In genomic region chr16:12573730-12574383, GRCh38 we compare ENCODE assay signal across 9 cellular contexts.
DNase-seq lines count a peak whose midpoint lies in the region; ATAC-seq and TF ChIP-seq lines count a peak whose summit lies in the region.
"Had no signal": no experiment of that assay in that cellular context is flagged by ENCODE, and none has a peak within 500 bp of the region (broad histone marks: within the 10 kb centered on the region; RNA-seq: fewer than 3 reads in every experiment).

No MANE protein-coding gene starts in this region.

- ATAC-seq in CD8-positive, alpha-beta T cell, result peak; percentile 36
- ATAC-seq in HG03135 (IDR thresholded peaks at IDR 0.05; ENCODE audit: unreplicated experiment), result no peak
- no peak for ATAC-seq in GM18861 (IDR thresholded peaks at IDR 0.05; ENCODE audit: unreplicated experiment)

- intact Hi-C loops in CD8-positive, alpha-beta T cell (cut with DNase I, micrococcal nuclease), result loop anchor here in 1 of 2 experiments (1.0 kb wide), 1 partner anchor 245 kb away; no protein-coding TSS in a partner anchor

- peak in 5 of 7 experiments; percentile 31 to 61 (median 47) for DNase-seq in CD8-positive, alpha-beta T cell
- DNase-seq in HuH-7.5 (ENCODE audit: low spot score) (peak; percentile 81), SW 1271 (lab: John Stamatoyannopoulos, UW) (peak; percentile 7 to 22), iPS DF 19.7 (ENCODE audit: low read depth, low spot score) (peak; percentile 33)
- peak; percentile 27 for DNase-seq in activated naive CD8-positive, alpha-beta T cell treated with anti-CD3 and anti-CD28 coated beads, Interleukin-2, amount 50 U/mL, for 16 hours (ENCODE audit: low read depth, low spot score)
- peak; percentile 30 to 67 (median 64) for DNase-seq in stimulated activated CD4-positive, alpha-beta T cell treated with anti-CD3 and anti-CD28 coated beads, Interleukin-1b, Interleukin-23, amount 100 ng/mL, for 24 hours (ENCODE audit: low read depth in 4 of 4, low spot score in 1 of 4)
- DNase-seq: stimulated activated naive B cell treated with anti-CD40 and anti-IgM and Interleukin-4, amounts not matched to agents 10 μg/mL and 1 μg/mL and 100 μg/mL, for 72 hours had no signal

- POLR2A ChIA-PET in CD8-positive, alpha-beta T cell (lab: Charles Lee), result no interaction called here

- H3K27ac Mint-ChIP-seq in CD8-positive, alpha-beta T cell, result no peak overlapping the region

- H3K4me3 ChIP-seq in CD8-positive, alpha-beta T cell (ENCODE audit: low read depth, low read length), result no peak overlapping the region

- no peaks in the 10 kb centered on the region for H3K27me3 ChIP-seq in CD8-positive, alpha-beta T cell (ENCODE audit: insufficient read depth, low read length)

- no peak overlapping the region for H3K4me3 Mint-ChIP-seq in CD8-positive, alpha-beta T cell
- H3K4me3 Mint-ChIP-seq: stimulated activated naive B cell treated with anti-CD40 and anti-IgM and Interleukin-4, amounts not matched to agents 10 μg/mL and 1 μg/mL and 100 μg/mL, for 72 hours had no signal

- no peaks in the 10 kb centered on the region for H3K9me3 Mint-ChIP-seq in CD8-positive, alpha-beta T cell

- CTCF ChIA-PET in CD8-positive, alpha-beta T cell (lab: Charles Lee), result interaction anchor here (0.7 to 2.7 kb wide), 13 partner anchors 9 to 283 kb away, joined by 3 to 9 read pairs (median 3); no protein-coding TSS in a partner anchor

- no peaks in the 10 kb centered on the region for H3K9me3 ChIP-seq in CD8-positive, alpha-beta T cell (ENCODE audit: low read length)

- no peaks in the 10 kb centered on the region for H3K27me3 Mint-ChIP-seq in CD8-positive, alpha-beta T cell (ENCODE audit: low read depth)
- H3K27me3 Mint-ChIP-seq: stimulated activated naive B cell treated with anti-CD40 and anti-IgM and Interleukin-4, amounts not matched to agents 10 μg/mL and 1 μg/mL and 100 μg/mL, for 72 hours had no signal

- no peaks in the 10 kb centered on the region for H3K4me1 ChIP-seq in CD8-positive, alpha-beta T cell (ENCODE audit: insufficient read depth, low read length)

- H3K36me3 ChIP-seq in CD8-positive, alpha-beta T cell (ENCODE audit: insufficient read depth, low read length), result no peaks in the 10 kb centered on the region

- H3K36me3 Mint-ChIP-seq in CD8-positive, alpha-beta T cell, result peaks cover 7% of the 10 kb centered on the region

- H3K4me1 Mint-ChIP-seq in CD8-positive, alpha-beta T cell (ENCODE audit: low read depth), result peaks cover 3% of the 10 kb centered on the region

- TF ChIP-seq CTCF in CD8-positive, alpha-beta T cell (IDR thresholded peaks at IDR 0.05), result peak; percentile 43

- no peak overlapping the region for H3K27ac ChIP-seq in CD8-positive, alpha-beta T cell (ENCODE audit: low read depth, low read length)

Comparison
In these comparisons a context has a peak if more than half of its experiments do, and no peak if none do; other contexts are left out.
1. DNase-seq: peak in every context shown above with its lines; median percentile 81 in HuH-7.5; 64 in stimulated activated CD4-positive, alpha-beta T cell treated with anti-CD3 and anti-CD28 coated beads, Interleukin-1b, Interleukin-23, amount 100 ng/mL, for 24 hours; 47 in CD8-positive, alpha-beta T cell; 33 in iPS DF 19.7; 27 in activated naive CD8-positive, alpha-beta T cell treated with anti-CD3 and anti-CD28 coated beads, Interleukin-2, amount 50 U/mL, for 16 hours; 14 in SW 1271.